Comparison of ENCODE assay signal across 8 cellular contexts in genomic region chr1:22052115-22053017, GRCh38. TPM values are rescaled to one million over a fixed set of nuclear protein-coding genes. Genes with fewer than 3 reads are reported as not detected.
DNase-seq lines count a peak whose midpoint lies in the region; ATAC-seq and TF ChIP-seq lines count a peak whose summit lies in the region.

CDC42 (plus strand) TSS chr1:22052709; CDS start chr1:22078479, 25,770 bp downstream.

- H3K9me2 ChIP-seq in SK-N-SH = no peaks in the 10 kb centered on the region

- ATAC-seq in HG02571 (IDR thresholded peaks at IDR 0.05; ENCODE audit: unreplicated experiment) = peak; percentile 79

- H3K36me3 ChIP-seq in SK-N-SH (replicated peaks in 1 of 2; ENCODE audit: control insufficient read depth in 1 of 2, insufficient read depth in 2 of 2, low read length in 1 of 2) (peaks cover 2 to 22% of the 10 kb centered on the region in 2 experiments), suprapubic skin (peaks cover 1% of the 10 kb centered on the region)

- H3F3A ChIP-seq in SK-N-SH (replicated peaks; ENCODE audit: insufficient read depth) = peaks cover 10% of the 10 kb centered on the region

- CTCF ChIA-PET in SK-N-SH (lab: Yijun Ruan, JAX) = interaction anchor here (0.7 to 1.8 kb wide), 5 partner anchors 27 to 423 kb away, joined by 3 to 7 read pairs (median 4); no protein-coding TSS in a partner anchor

- TF ChIP-seq EP300 in SK-N-SH (IDR thresholded peaks at IDR 0.05; ENCODE audit: borderline replicate concordance in 1 of 2, low read depth in 1 of 2, low read length in 1 of 2) = 0 out of 4 replicates have a peak, but pooled peaks of 1 of the 2 experiments have one; percentile 9
- TF ChIP-seq EP300 in suprapubic skin (IDR thresholded peaks at IDR 0.05) = no peak

- no peak for TF ChIP-seq RAD21 in SK-N-SH (IDR thresholded peaks at IDR 0.05; ENCODE audit: low read length)

- H3K79me2 ChIP-seq in SK-N-SH (ENCODE audit: insufficient read depth) = peaks cover 46% of the 10 kb centered on the region

- H3K9ac ChIP-seq in SK-N-SH = peak within 1 kb of the TSS; percentile 99

- no peak for TF ChIP-seq CTCF in SK-N-SH (IDR thresholded peaks at IDR 0.05)
- no peak for TF ChIP-seq CTCF in suprapubic skin (IDR thresholded peaks at IDR 0.05)

- WGBS in SK-N-SH (ENCODE audit: low lambda C conversion rate) = 29% methylated on average over 39 of the region's 81 CpGs
- 44% methylated on average over 30 of the region's 81 CpGs for WGBS in suprapubic skin

- H3K4me3 ChIP-seq in SK-N-SH (ENCODE audit: low read depth in 2 of 2, low read length in 1 of 2) (peak within 1 kb of the TSS; percentile 70 to 86), suprapubic skin (peak within 1 kb of the TSS; percentile 66)

- peak within 1 kb of the TSS; percentile 90 for H2AFZ ChIP-seq in SK-N-SH (ENCODE audit: low read depth)

- H3K27ac ChIP-seq in SK-N-SH (ENCODE audit: low read depth in 2 of 2, low read length in 1 of 2) (peak within 1 kb of the TSS; percentile 88 to 92), suprapubic skin (peak within 1 kb of the TSS; percentile 97)

- no peaks in the 10 kb centered on the region for H3K9me3 ChIP-seq in SK-N-SH
- no peaks in the 10 kb centered on the region for H3K9me3 ChIP-seq in suprapubic skin

- DNase-seq in GM04504 (ENCODE audit: low read depth) (peak; percentile 88), NCI-H1092 (lab: John Stamatoyannopoulos, UW) (peak; percentile 96), SK-N-SH (peak; percentile 98), germinal center (ENCODE audit: low spot score) (peak; percentile 96), occipital lobe (lab: John Stamatoyannopoulos, UW) (peak; percentile 93), suprapubic skin (ENCODE audit: low spot score in 2 of 2) (peak; percentile 98 to 99)
- peak; percentile 97 for DNase-seq in activated naive CD4-positive, alpha-beta T cell treated with anti-CD3 and anti-CD28 coated beads, Interleukin-2, amount 50 U/mL, for 16 hours

- H3K27me3 ChIP-seq in SK-N-SH (ENCODE audit: insufficient read depth) = no peaks in the 10 kb centered on the region
- no peaks in the 10 kb centered on the region for H3K27me3 ChIP-seq in suprapubic skin

- peak; percentile 90 to 97 for TF ChIP-seq POLR2A in suprapubic skin (IDR thresholded peaks at IDR 0.05)

- POLR2A ChIA-PET in SK-N-SH (lab: Yijun Ruan, JAX) = interaction anchor here (1.0 to 2.8 kb wide), 5 partner anchors 20 to 299 kb away, joined by 3 to 29 read pairs (median 3); no protein-coding TSS in a partner anchor

- H3K4me1 ChIP-seq in SK-N-SH (ENCODE audit: control insufficient read depth in 1 of 2, insufficient read depth in 2 of 2, low read depth in 1 of 2, low read length in 1 of 2) (peaks cover 0 to 5% of the 10 kb centered on the region in 2 experiments; a peak in 3 of 4 replicates), suprapubic skin (peaks cover 50% of the 10 kb centered on the region)

- H3K4me2 ChIP-seq in SK-N-SH = peak within 1 kb of the TSS; percentile 94

- peaks cover 40% of the 10 kb centered on the region for H4K20me1 ChIP-seq in SK-N-SH (ENCODE audit: insufficient read depth)

TF ChIP-seq in SK-N-SH, 30 proteins besides CTCF, POLR2A, EP300 and RAD21 (continues in another document):
- 0 out of 2 replicates have a peak, but pooled peaks have one; percentile 21 for TF ChIP-seq SIN3A (IDR thresholded peaks at IDR 0.05; ENCODE audit: borderline replicate concordance, low read depth, low read length)
- no peak for TF ChIP-seq GATA2 (CRISPR knock-in tag; IDR thresholded peaks at IDR 0.05)
- TF ChIP-seq RCOR1 (IDR thresholded peaks at IDR 0.05; ENCODE audit: low read length) = no peak
- 0 out of 2 replicates have a peak, but pooled peaks have one; percentile 21 for TF ChIP-seq RFX5 (IDR thresholded peaks at IDR 0.05; ENCODE audit: low read length)
- TF ChIP-seq FOXJ3 (CRISPR knock-in tag; IDR thresholded peaks at IDR 0.05) = peak; percentile 63; the same call in 1 of the 2 replicates
- TF ChIP-seq, protein P1, sequence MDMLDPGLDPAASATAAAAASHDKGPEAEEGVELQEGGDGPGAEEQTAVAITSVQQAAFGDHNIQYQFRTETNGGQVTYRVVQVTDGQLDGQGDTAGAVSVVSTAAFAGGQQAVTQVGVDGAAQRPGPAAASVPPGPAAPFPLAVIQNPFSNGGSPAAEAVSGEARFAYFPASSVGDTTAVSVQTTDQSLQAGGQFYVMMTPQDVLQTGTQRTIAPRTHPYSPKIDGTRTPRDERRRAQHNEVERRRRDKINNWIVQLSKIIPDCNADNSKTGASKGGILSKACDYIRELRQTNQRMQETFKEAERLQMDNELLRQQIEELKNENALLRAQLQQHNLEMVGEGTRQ (IDR thresholded peaks at IDR 0.05; ENCODE audit: borderline replicate concordance, low read depth, low read length) = no peak
- no peak for TF ChIP-seq MEF2A (IDR thresholded peaks at IDR 0.05; ENCODE audit: borderline replicate concordance, low read depth)
- peak; percentile 66 for TF ChIP-seq CHD2 (IDR thresholded peaks at IDR 0.05; ENCODE audit: low read length, partially characterized antibody)
- no peak for TF ChIP-seq FOSL2 (IDR thresholded peaks at IDR 0.05; ENCODE audit: borderline replicate concordance, low read depth)
- no peak for TF ChIP-seq NFIC (IDR thresholded peaks at IDR 0.05; ENCODE audit: borderline replicate concordance)
- no peak for TF ChIP-seq SMC3 (IDR thresholded peaks at IDR 0.05; ENCODE audit: low read depth, low read length)
- TF ChIP-seq FOXM1 (IDR thresholded peaks at IDR 0.05; ENCODE audit: low read depth) = no peak
- no peak; the same call in 1 of the 2 replicates for TF ChIP-seq USF1 (IDR thresholded peaks at IDR 0.05; ENCODE audit: borderline replicate concordance, low read depth)
- peak; percentile 95 for TF ChIP-seq NRF1 (IDR thresholded peaks at IDR 0.05; ENCODE audit: low read depth, low read length)
- no peak for TF ChIP-seq JUND (IDR thresholded peaks at IDR 0.05)
- TF ChIP-seq MXI1 (IDR thresholded peaks at IDR 0.05; ENCODE audit: low read depth, low read length) = peak; percentile 68
- TF ChIP-seq EZH2phosphoT487 (IDR thresholded peaks at IDR 0.05; ENCODE audit: borderline replicate concordance, low read depth) = no peak
- no peak for TF ChIP-seq TEAD4 (IDR thresholded peaks at IDR 0.05; ENCODE audit: borderline replicate concordance, insufficient read depth)
- TF ChIP-seq, protein P2, sequence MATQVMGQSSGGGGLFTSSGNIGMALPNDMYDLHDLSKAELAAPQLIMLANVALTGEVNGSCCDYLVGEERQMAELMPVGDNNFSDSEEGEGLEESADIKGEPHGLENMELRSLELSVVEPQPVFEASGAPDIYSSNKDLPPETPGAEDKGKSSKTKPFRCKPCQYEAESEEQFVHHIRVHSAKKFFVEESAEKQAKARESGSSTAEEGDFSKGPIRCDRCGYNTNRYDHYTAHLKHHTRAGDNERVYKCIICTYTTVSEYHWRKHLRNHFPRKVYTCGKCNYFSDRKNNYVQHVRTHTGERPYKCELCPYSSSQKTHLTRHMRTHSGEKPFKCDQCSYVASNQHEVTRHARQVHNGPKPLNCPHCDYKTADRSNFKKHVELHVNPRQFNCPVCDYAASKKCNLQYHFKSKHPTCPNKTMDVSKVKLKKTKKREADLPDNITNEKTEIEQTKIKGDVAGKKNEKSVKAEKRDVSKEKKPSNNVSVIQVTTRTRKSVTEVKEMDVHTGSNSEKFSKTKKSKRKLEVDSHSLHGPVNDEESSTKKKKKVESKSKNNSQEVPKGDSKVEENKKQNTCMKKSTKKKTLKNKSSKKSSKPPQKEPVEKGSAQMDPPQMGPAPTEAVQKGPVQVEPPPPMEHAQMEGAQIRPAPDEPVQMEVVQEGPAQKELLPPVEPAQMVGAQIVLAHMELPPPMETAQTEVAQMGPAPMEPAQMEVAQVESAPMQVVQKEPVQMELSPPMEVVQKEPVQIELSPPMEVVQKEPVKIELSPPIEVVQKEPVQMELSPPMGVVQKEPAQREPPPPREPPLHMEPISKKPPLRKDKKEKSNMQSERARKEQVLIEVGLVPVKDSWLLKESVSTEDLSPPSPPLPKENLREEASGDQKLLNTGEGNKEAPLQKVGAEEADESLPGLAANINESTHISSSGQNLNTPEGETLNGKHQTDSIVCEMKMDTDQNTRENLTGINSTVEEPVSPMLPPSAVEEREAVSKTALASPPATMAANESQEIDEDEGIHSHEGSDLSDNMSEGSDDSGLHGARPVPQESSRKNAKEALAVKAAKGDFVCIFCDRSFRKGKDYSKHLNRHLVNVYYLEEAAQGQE (IDR thresholded peaks at IDR 0.05; ENCODE audit: low read depth, low read length) = peak; percentile 50; the same call in 1 of the 2 replicates
- peak; percentile 91 for TF ChIP-seq TAF1 (IDR thresholded peaks at IDR 0.05; ENCODE audit: borderline replicate concordance, low read depth, low read length)
- no peak for TF ChIP-seq TCF12 (IDR thresholded peaks at IDR 0.05)
- TF ChIP-seq, protein P3, sequence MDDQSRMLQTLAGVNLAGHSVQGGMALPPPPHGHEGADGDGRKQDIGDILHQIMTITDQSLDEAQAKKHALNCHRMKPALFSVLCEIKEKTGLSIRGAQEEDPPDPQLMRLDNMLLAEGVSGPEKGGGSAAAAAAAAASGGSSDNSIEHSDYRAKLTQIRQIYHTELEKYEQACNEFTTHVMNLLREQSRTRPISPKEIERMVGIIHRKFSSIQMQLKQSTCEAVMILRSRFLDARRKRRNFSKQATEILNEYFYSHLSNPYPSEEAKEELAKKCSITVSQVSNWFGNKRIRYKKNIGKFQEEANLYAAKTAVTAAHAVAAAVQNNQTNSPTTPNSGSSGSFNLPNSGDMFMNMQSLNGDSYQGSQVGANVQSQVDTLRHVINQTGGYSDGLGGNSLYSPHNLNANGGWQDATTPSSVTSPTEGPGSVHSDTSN (IDR thresholded peaks at IDR 0.05) = no peak
- TF ChIP-seq YY1 (IDR thresholded peaks at IDR 0.05; ENCODE audit: low read depth) = no peak
- peak; percentile 52 for TF ChIP-seq GABPA (IDR thresholded peaks at IDR 0.05; ENCODE audit: low read depth)
- peak; percentile 97 for TF ChIP-seq POLR2AphosphoS5 (IDR thresholded peaks at IDR 0.05; ENCODE audit: low read depth, low read length)
- TF ChIP-seq RXRA (IDR thresholded peaks at IDR 0.05; ENCODE audit: borderline replicate concordance, low read depth) = no peak
- TF ChIP-seq ELF1 (IDR thresholded peaks at IDR 0.05) = peak; percentile 89

RNA-seq across cellular contexts. Expression of gene CDC42, which starts in this region (rescaled TPM):
- polyA plus RNA-seq in SK-N-SH (2012; rRNA removed) = 113 and 148 TPM in 2 replicates
- polyA plus RNA-seq in SK-N-SH (2012; cell fraction: cytosol; rRNA removed) = 170 and 181 TPM in 2 replicates
- 43.6 and 77.8 TPM in 2 replicates for polyA plus RNA-seq in SK-N-SH (2012; cell fraction: nucleus; rRNA removed)
- total RNA-seq in occipital lobe = 765 TPM
- total RNA-seq in suprapubic skin = 100 to 1,000 TPM; 108 to 223 (median 200) TPM

Comparison
In these comparisons a context has a peak if more than half of its experiments do, and no peak if none do; other contexts are left out.
1. Peak in every context shown above with its lines: DNase-seq, ATAC-seq, H3K4me3 ChIP-seq and H3K27ac ChIP-seq.